ENCODE assay signal across 24 cellular contexts in the genomic region with DNA sequence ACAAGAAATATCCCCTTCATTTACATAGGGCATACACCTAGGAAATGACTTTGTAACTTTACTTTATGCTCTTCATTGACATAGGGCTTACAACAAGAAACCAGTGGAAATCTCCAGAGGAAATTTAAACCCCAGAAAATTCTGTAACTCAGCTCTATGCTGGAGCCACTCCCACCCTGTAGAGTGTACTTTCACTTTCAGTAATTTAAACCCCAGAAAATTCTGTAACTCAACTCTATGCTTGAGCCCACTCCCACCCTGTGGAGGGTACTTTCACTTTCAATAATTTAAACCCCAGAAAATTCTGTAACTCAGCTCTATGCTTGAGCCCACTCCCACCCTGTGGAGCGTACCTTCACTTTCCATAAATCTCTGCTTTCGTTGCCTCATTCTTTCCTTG.
"Had no signal": no experiment of that assay in that cellular context is flagged by ENCODE, and none has a peak within 500 bp of the region (broad histone marks: within the 10 kb centered on the region; RNA-seq: fewer than 3 reads in every experiment).

No MANE protein-coding gene starts in this region.

- H3K79me2 ChIP-seq: parathyroid adenoma had no signal

- H3K27me3 Mint-ChIP-seq: stimulated activated memory B cell treated with anti-CD40 and anti-IgM and Interleukin-4, amounts not matched to agents 10 μg/mL and 1 μg/mL and 100 μg/mL, for 72 hours; stimulated activated naive CD8-positive, alpha-beta T cell treated with anti-CD3 and anti-CD28 coated beads, Interleukin-15, Interleukin-2, amounts not matched to agents 100 ng/mL and 50 ng/mL, for 24 hours had no signal

- ATAC-seq: esophagus mucosa; heart left ventricle; left colon; left ventricle myocardium superior; psoas muscle; right lobe of liver; stimulated activated memory B cell treated with anti-CD40 and anti-IgM and Interleukin-4, amounts not matched to agents 10 μg/mL and 1 μg/mL and 100 μg/mL, for 72 hours had no signal

- H3K4me3 Mint-ChIP-seq: nephron; stimulated activated memory B cell treated with anti-CD40 and anti-IgM and Interleukin-4, amounts not matched to agents 10 μg/mL and 1 μg/mL and 100 μg/mL, for 72 hours; stimulated activated naive CD8-positive, alpha-beta T cell treated with anti-CD3 and anti-CD28 coated beads, Interleukin-15, Interleukin-2, amounts not matched to agents 100 ng/mL and 50 ng/mL, for 24 hours had no signal

- H3K9ac ChIP-seq: parathyroid adenoma had no signal

- H2AFZ ChIP-seq: parathyroid adenoma had no signal

- H3K4me3 ChIP-seq: heart left ventricle, lung, psoas muscle, right lobe of liver, spleen, tibial artery, upper lobe of left lung, uterus had no signal

- H3K4me1 Mint-ChIP-seq: nephron; stimulated activated memory B cell treated with anti-CD40 and anti-IgM and Interleukin-4, amounts not matched to agents 10 μg/mL and 1 μg/mL and 100 μg/mL, for 72 hours had no signal

- H3K9me3 Mint-ChIP-seq: nephron had no signal

- H3K27me3 ChIP-seq: heart left ventricle, right lobe of liver, spleen, tibial artery, upper lobe of left lung, uterus had no signal

- H3K4me1 ChIP-seq: heart left ventricle, parathyroid adenoma, psoas muscle, right lobe of liver, spleen, tibial artery, upper lobe of left lung, uterus had no signal

- H3K9me3 ChIP-seq: psoas muscle, right lobe of liver, tibial artery, upper lobe of left lung, uterus had no signal

- H3K36me3 Mint-ChIP-seq: stimulated activated memory B cell treated with anti-CD40 and anti-IgM and Interleukin-4, amounts not matched to agents 10 μg/mL and 1 μg/mL and 100 μg/mL, for 72 hours had no signal

- DNase-seq: dermis blood vessel endothelial cell; effector CD8-positive, alpha-beta T cell; heart left ventricle; hippocampal formation; left colon; left ventricle myocardium superior; mesenchymal stem cell; midbrain; psoas muscle; retina; right lobe of liver; spleen; stimulated activated CD4-positive, alpha-beta T cell treated with anti-CD3 and anti-CD28 coated beads, Interleukin-15, amount 100 ng/mL, for 24 hours; stimulated activated CD4-positive, alpha-beta T cell treated with anti-CD3 and anti-CD28 coated beads, Interleukin-1b, Interleukin-23, amount 100 ng/mL, for 48 hours; stimulated activated CD4-positive, alpha-beta T cell treated with anti-CD3 and anti-CD28 coated beads, Interleukin-4, amount 100 ng/mL, for 24 hours; tibial artery; upper lobe of left lung; uterus had no signal

- H3K27ac Mint-ChIP-seq: nephron; stimulated activated memory B cell treated with anti-CD40 and anti-IgM and Interleukin-4, amounts not matched to agents 10 μg/mL and 1 μg/mL and 100 μg/mL, for 72 hours; stimulated activated naive CD8-positive, alpha-beta T cell treated with anti-CD3 and anti-CD28 coated beads, Interleukin-15, Interleukin-2, amounts not matched to agents 100 ng/mL and 50 ng/mL, for 24 hours had no signal

- H3K36me3 ChIP-seq: heart left ventricle, right lobe of liver, spleen, tibial artery, upper lobe of left lung, uterus had no signal
